In genomic region chr19:55694241-55694655, GRCh38 we compare ENCODE assay signal across 1 cellular context.
TF ChIP-seq lines count a peak whose summit lies in the region.

No MANE protein-coding gene starts in this region.

TF ChIP-seq in HepG2, 621 proteins besides CTCF, POLR2A, EP300 and RAD21:
- TF ChIP-seq EEA1 (CRISPR knock-in tag; IDR thresholded peaks at IDR 0.05; ENCODE audit: borderline replicate concordance) (no peak), ZBTB40 (IDR thresholded peaks at IDR 0.05) (no peak), ZBTB40 (CRISPR knock-in tag; IDR thresholded peaks at IDR 0.05) (no peak), MYNN (CRISPR knock-in tag; IDR thresholded peaks at IDR 0.05; ENCODE audit: low read depth) (no peak), ZEB1 (IDR thresholded peaks at IDR 0.05; ENCODE audit: insufficient replicate concordance, low read depth) (no peak), ZNF33A (CRISPR knock-in tag; IDR thresholded peaks at IDR 0.05; ENCODE audit: borderline replicate concordance) (no peak), ZNF296 (CRISPR knock-in tag; conservative IDR thresholded peaks at IDR 0.05) (no peak), HOXA3 (CRISPR knock-in tag; IDR thresholded peaks at IDR 0.05) (no peak), ZNF619 (CRISPR knock-in tag; IDR thresholded peaks at IDR 0.05) (no peak), HBP1 (CRISPR knock-in tag; IDR thresholded peaks at IDR 0.05; ENCODE audit: low read depth) (no peak), ZNF775 (CRISPR knock-in tag; IDR thresholded peaks at IDR 0.05; ENCODE audit: borderline replicate concordance) (no peak), ZNF556 (CRISPR knock-in tag; IDR thresholded peaks at IDR 0.05; ENCODE audit: borderline replicate concordance) (no peak), ZSCAN31 (CRISPR knock-in tag; IDR thresholded peaks at IDR 0.05; ENCODE audit: low read depth) (no peak), AGO1 (IDR thresholded peaks at IDR 0.05; ENCODE audit: low read depth, low read length, poor library complexity, severe bottlenecking) (no peak), ZSCAN5A (CRISPR knock-in tag; IDR thresholded peaks at IDR 0.05; ENCODE audit: borderline replicate concordance) (no peak), ZBTB3 (CRISPR knock-in tag; IDR thresholded peaks at IDR 0.05; ENCODE audit: borderline replicate concordance, low read depth) (no peak), ISL2 (CRISPR knock-in tag; IDR thresholded peaks at IDR 0.05) (no peak), ZNF546 (CRISPR knock-in tag; conservative IDR thresholded peaks at IDR 0.05) (no peak), ZSCAN22 (CRISPR knock-in tag; IDR thresholded peaks at IDR 0.05) (no peak)
